Comparison of ENCODE assay signal across 10 cellular contexts in genomic region chrX:1248381-1249061, GRCh38. TPM values are rescaled to one million over a fixed set of nuclear protein-coding genes. Genes with fewer than 3 reads are reported as not detected.
DNase-seq lines count a peak whose midpoint lies in the region; ATAC-seq and TF ChIP-seq lines count a peak whose summit lies in the region.
"Had no signal": no experiment of that assay in that cellular context is flagged by ENCODE, and none has a peak within 500 bp of the region (broad histone marks: within the 10 kb centered on the region; RNA-seq: fewer than 3 reads in every experiment).

No MANE protein-coding gene starts in this region.

- peaks cover 42% of the 10 kb centered on the region for H3K4me1 Mint-ChIP-seq in activated CD4-positive, alpha-beta memory T cell treated with anti-CD3 and anti-CD28 coated beads, Interleukin-2, amount 10 ng/mL, durations not matched to agents 7 days and 5 days
- no peaks in the 10 kb centered on the region for H3K4me1 Mint-ChIP-seq in MCF 10A (ENCODE audit: insufficient read depth, unreplicated experiment)

- no peaks in the 10 kb centered on the region for H3K27me3 Mint-ChIP-seq in activated CD4-positive, alpha-beta memory T cell treated with anti-CD3 and anti-CD28 coated beads, Interleukin-2, amount 10 ng/mL, durations not matched to agents 7 days and 5 days
- H3K27me3 Mint-ChIP-seq in MCF 10A (ENCODE audit: insufficient read depth, unreplicated experiment), result no peaks in the 10 kb centered on the region

- H3K27me3 ChIP-seq in ACC112 (ENCODE audit: insufficient read depth, low read length), result peaks cover 14% of the 10 kb centered on the region

- no peak overlapping the region for H3K4me3 Mint-ChIP-seq in activated CD4-positive, alpha-beta memory T cell treated with anti-CD3 and anti-CD28 coated beads, Interleukin-2, amount 10 ng/mL, durations not matched to agents 7 days and 5 days
- H3K4me3 Mint-ChIP-seq in MCF 10A (ENCODE audit: unreplicated experiment), result no peak overlapping the region

- intact Hi-C loops in mucosa of descending colon (cut with DNase I, micrococcal nuclease) (no loop called here), MCF 10A (cut with micrococcal nuclease) (loop anchor here (5.0 to 10.0 kb wide), 2 partner anchors 146 to 334 kb away; partner anchors contain the start of gene SLC25A6)

- H2AFZ ChIP-seq in ACC112 (ENCODE audit: low read length, unreplicated experiment), result no peak overlapping the region

- H3K36me3 ChIP-seq in ACC112 (ENCODE audit: insufficient read depth, low read length) (no peaks in the 10 kb centered on the region), mucosa of descending colon (ENCODE audit: low read depth) (no peaks in the 10 kb centered on the region)

- CTCF ChIA-PET in activated CD4-positive, alpha-beta memory T cell treated with anti-CD3 and anti-CD28 coated beads, Interleukin-2, amount 10 ng/mL, durations not matched to agents 7 days and 5 days (lab: Charles Lee), result no interaction called here
- CTCF ChIA-PET in MCF 10A (lab: Yijun Ruan, JAX), result no interaction called here

- H3K27ac Mint-ChIP-seq in activated CD4-positive, alpha-beta memory T cell treated with anti-CD3 and anti-CD28 coated beads, Interleukin-2, amount 10 ng/mL, durations not matched to agents 7 days and 5 days, result peak overlapping the region; percentile 93
- no peak overlapping the region for H3K27ac Mint-ChIP-seq in MCF 10A (ENCODE audit: low read depth, unreplicated experiment)

- H3K79me2 ChIP-seq in ACC112 (ENCODE audit: control insufficient read depth, insufficient read depth, low read length, unreplicated experiment), result no peaks in the 10 kb centered on the region

- ATAC-seq in GM21360 (IDR thresholded peaks at IDR 0.05; ENCODE audit: unreplicated experiment), result peak; percentile 39
- peak; percentile 23 for ATAC-seq in mucosa of descending colon
- ATAC-seq in GM19467 (IDR thresholded peaks at IDR 0.05; ENCODE audit: unreplicated experiment), result no peak

- no peak for DNase-seq in activated CD4-positive, alpha-beta memory T cell treated with anti-CD3 and anti-CD28 coated beads, Interleukin-2, amount 10 ng/mL, durations not matched to agents 7 days and 5 days
- DNase-seq in mucosa of descending colon (peak in 1 of 3 donors; percentile 42), NCI-H748 treated with DMSO at 0.1 percent for 48 hours (lab: John Stamatoyannopoulos, UW) (no peak), MCF 10A (ENCODE audit: unreplicated experiment) (no peak), NCI-H1105 treated with DMSO at 0.1 percent for 48 hours (lab: John Stamatoyannopoulos, UW) (no peak)
- DNase-seq: IMR-90 had no signal

- peaks cover 2% of the 10 kb centered on the region for H3K9me3 Mint-ChIP-seq in activated CD4-positive, alpha-beta memory T cell treated with anti-CD3 and anti-CD28 coated beads, Interleukin-2, amount 10 ng/mL, durations not matched to agents 7 days and 5 days
- H3K9me3 Mint-ChIP-seq in MCF 10A (ENCODE audit: unreplicated experiment), result peaks cover 23% of the 10 kb centered on the region

- TF ChIP-seq CTCF in mucosa of descending colon (IDR thresholded peaks at IDR 0.05), result no peak
- TF ChIP-seq CTCF in MCF 10A (IDR thresholded peaks at IDR 0.05; ENCODE audit: unreplicated experiment), result no peak

- POLR2A ChIA-PET in activated CD4-positive, alpha-beta memory T cell treated with anti-CD3 and anti-CD28 coated beads, Interleukin-2, amount 10 ng/mL, durations not matched to agents 7 days and 5 days (lab: Charles Lee), result no interaction called here
- POLR2A ChIA-PET in MCF 10A (lab: Yijun Ruan, JAX), result no interaction called here

- H3K4me1 ChIP-seq in ACC112 (ENCODE audit: control insufficient read depth, insufficient read depth, low read length, unreplicated experiment), result peaks cover 7% of the 10 kb centered on the region
- no peaks in the 10 kb centered on the region for H3K4me1 ChIP-seq in mucosa of descending colon (ENCODE audit: low read depth)

- no peak overlapping the region for H3K27ac ChIP-seq in ACC112 (ENCODE audit: low read depth, low read length)

- H3K36me3 Mint-ChIP-seq in activated CD4-positive, alpha-beta memory T cell treated with anti-CD3 and anti-CD28 coated beads, Interleukin-2, amount 10 ng/mL, durations not matched to agents 7 days and 5 days (ENCODE audit: low read depth), result peaks cover 9% of the 10 kb centered on the region
- no peaks in the 10 kb centered on the region for H3K36me3 Mint-ChIP-seq in MCF 10A (ENCODE audit: insufficient read depth, unreplicated experiment)

- H3K9me3 ChIP-seq in mucosa of descending colon, result no peaks in the 10 kb centered on the region

- no TSS peak for BruUV-seq in MCF 10A (replicated peaks; lab: Mats Ljungman, UMichigan)

- H3K4me3 ChIP-seq in ACC112 (ENCODE audit: low read depth, low read length) (0 out of 2 replicates have a peak overlapping the region, but pooled peaks have one; percentile 5), mucosa of descending colon (no peak overlapping the region)

RNA-seq across cellular contexts. Expression of gene CSF2RA, which starts 20.1 kb away (rescaled TPM):
- 1 to 10 TPM in 1 of 2 experiments, under 1 TPM in 1; 0.35 to 1.1 TPM for total RNA-seq in activated CD4-positive, alpha-beta memory T cell treated with anti-CD3 and anti-CD28 coated beads, Interleukin-2, amount 10 ng/mL, durations not matched to agents 7 days and 5 days
- total RNA-seq in mucosa of descending colon, result 1 to 10 TPM; 3.3 to 5.5 (median 4.5) TPM
- not detected in 2 replicates for total RNA-seq in MCF 10A (2022)
- total RNA-seq: glomerular endothelial cell, IMR-90 had no signal

RNA-seq across cellular contexts. Expression of gene CRLF2, which starts 36.1 kb away (rescaled TPM):
- total RNA-seq in activated CD4-positive, alpha-beta memory T cell treated with anti-CD3 and anti-CD28 coated beads, Interleukin-2, amount 10 ng/mL, durations not matched to agents 7 days and 5 days, result 1 to 10 TPM; 5.9 to 6.8 TPM
- total RNA-seq in mucosa of descending colon, result under 1 TPM in 2 of 3 donors, not detected in 1; 0.31 to 0.63 TPM
- total RNA-seq in MCF 10A (2022), result not detected in 2 replicates
- total RNA-seq: glomerular endothelial cell, IMR-90 had no signal
